10 cellular contexts compared by ENCODE assay signal in the genomic region with DNA sequence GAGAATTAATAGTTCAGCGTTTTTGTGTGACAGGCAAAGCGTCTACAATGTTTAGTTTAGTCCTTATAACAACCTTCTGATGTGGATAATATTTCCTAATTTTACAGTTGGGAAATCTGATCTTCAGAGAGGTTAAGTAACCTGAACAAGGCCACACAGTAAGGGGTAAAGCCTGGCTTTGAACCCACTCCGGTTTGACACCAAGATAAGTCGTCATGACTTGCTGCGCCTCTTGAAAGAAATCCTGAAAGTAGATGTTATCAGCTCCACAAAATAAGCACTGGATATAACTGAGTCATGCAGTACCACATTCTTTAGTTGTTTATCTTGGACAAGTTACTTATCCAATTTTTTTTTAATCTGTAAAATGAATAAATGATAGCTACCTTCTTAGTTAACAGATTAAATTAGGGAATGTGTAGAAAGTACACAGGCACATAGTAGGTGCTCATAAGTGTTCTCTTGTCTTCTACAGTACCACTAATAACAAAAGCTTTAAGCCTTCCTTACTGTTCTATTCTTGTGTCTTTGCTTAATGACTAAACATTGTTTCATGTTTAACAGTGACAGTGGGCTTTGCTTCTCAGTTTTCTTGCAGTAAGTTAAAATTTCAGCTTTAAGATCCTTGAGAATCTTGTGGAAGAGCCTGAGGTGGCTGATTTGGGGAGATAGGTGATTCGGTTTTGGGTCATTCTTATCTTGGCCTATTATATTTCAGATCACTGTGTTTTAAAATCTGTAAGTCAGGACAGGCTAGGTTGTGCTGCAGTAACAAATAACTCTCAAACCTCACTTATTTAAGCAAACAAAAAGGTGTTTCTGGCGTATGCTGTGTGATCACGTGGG. TPM values are rescaled to one million over a fixed set of nuclear protein-coding genes. Genes with fewer than 3 reads are reported as not detected.
DNase-seq lines count a peak whose midpoint lies in the region; ATAC-seq and TF ChIP-seq lines count a peak whose summit lies in the region.
"Had no signal": no experiment of that assay in that cellular context is flagged by ENCODE, and none has a peak within 500 bp of the region (broad histone marks: within the 10 kb centered on the region; RNA-seq: fewer than 3 reads in every experiment).

No MANE protein-coding gene starts in this region.

- H3K9ac ChIP-seq in iPS-18a (ENCODE audit: low read length) = no peak overlapping the region

- TF ChIP-seq POLR2A in breast epithelium (IDR thresholded peaks at IDR 0.05) = no peak
- TF ChIP-seq POLR2A in upper lobe of left lung (IDR thresholded peaks at IDR 0.05) = no peak

- H3K4me1 ChIP-seq in breast epithelium (peaks cover 0 to 4% of the 10 kb centered on the region in 2 donors), iPS-18a (ENCODE audit: control insufficient read depth, low read depth, low read length) (peaks cover 21% of the 10 kb centered on the region), upper lobe of left lung (peaks cover 16 to 25% (median 22%) of the 10 kb centered on the region in 4 donors)

- CTCF ChIA-PET in MCF 10A (lab: Yijun Ruan, JAX) = interaction anchor here (0.6 to 2.1 kb wide), 11 partner anchors 13 to 910 kb away, joined by 3 to 9 read pairs (median 5); partner anchors contain the start of gene EDN1

- intact Hi-C loops in MCF 10A (cut with micrococcal nuclease) (loop anchor here (5.0 kb wide), 1 partner anchor 278 kb away; the partner anchor contains the start of gene EDN1), breast epithelium (cut with DNase I; ENCODE audit: low total_unique reads) (no loop called here)
- intact Hi-C loops in activated T-helper 2 cell treated with anti-CD3 and anti-CD28 coated beads, Interferon-gamma antibody, Interleukin-2, Interleukin-4, amounts not matched to agents 10 μg/mL and 5 μg/mL and 100 μg/mL, durations not matched to agents 14 hours and 24 hours and 36 hours (cut with micrococcal nuclease) = loop anchor here (5.0 kb wide), 1 partner anchor 37 kb away; no protein-coding TSS in a partner anchor

- no TSS peak for BruUV-seq in MCF 10A (replicated peaks; lab: Mats Ljungman, UMichigan)

- no peak for ATAC-seq in upper lobe of left lung (ENCODE audit: low FRiP score in 2 of 2)

- H3K4me1 Mint-ChIP-seq in MCF 10A (ENCODE audit: insufficient read depth, unreplicated experiment) = peaks cover 11% of the 10 kb centered on the region
- H3K4me1 Mint-ChIP-seq in activated T-helper 2 cell treated with anti-CD3 and anti-CD28 coated beads, Interferon-gamma antibody, Interleukin-2, Interleukin-4, amounts not matched to agents 10 μg/mL and 5 μg/mL and 100 μg/mL, durations not matched to agents 14 hours and 24 hours and 36 hours (ENCODE audit: low read depth) = peaks cover 43% of the 10 kb centered on the region

- H3K36me3 Mint-ChIP-seq in MCF 10A (ENCODE audit: insufficient read depth, unreplicated experiment) = peaks cover 30% of the 10 kb centered on the region
- peaks cover 68% of the 10 kb centered on the region for H3K36me3 Mint-ChIP-seq in activated T-helper 2 cell treated with anti-CD3 and anti-CD28 coated beads, Interferon-gamma antibody, Interleukin-2, Interleukin-4, amounts not matched to agents 10 μg/mL and 5 μg/mL and 100 μg/mL, durations not matched to agents 14 hours and 24 hours and 36 hours (ENCODE audit: low read depth)

- 65 to 69% methylated on average over 8 of the region's 8 CpGs for WGBS in upper lobe of left lung, 2 donors

- H3K27ac Mint-ChIP-seq in MCF 10A (ENCODE audit: low read depth, unreplicated experiment) = peak overlapping the region; percentile 61
- no peak overlapping the region for H3K27ac Mint-ChIP-seq in activated T-helper 2 cell treated with anti-CD3 and anti-CD28 coated beads, Interferon-gamma antibody, Interleukin-2, Interleukin-4, amounts not matched to agents 10 μg/mL and 5 μg/mL and 100 μg/mL, durations not matched to agents 14 hours and 24 hours and 36 hours

- peak overlapping the region; percentile 89 for H3K4me3 Mint-ChIP-seq in MCF 10A (ENCODE audit: unreplicated experiment)
- H3K4me3 Mint-ChIP-seq in activated T-helper 2 cell treated with anti-CD3 and anti-CD28 coated beads, Interferon-gamma antibody, Interleukin-2, Interleukin-4, amounts not matched to agents 10 μg/mL and 5 μg/mL and 100 μg/mL, durations not matched to agents 14 hours and 24 hours and 36 hours (ENCODE audit: low read depth) = peak overlapping the region; percentile 95

- POLR2A ChIA-PET in MCF 10A (lab: Yijun Ruan, JAX) = interaction anchor here (0.5 to 8.4 kb wide), 22 partner anchors 8 to 1687 kb away, joined by 3 to 248 read pairs (median 5); partner anchors contain the start of gene EDN1

- H3K9me3 Mint-ChIP-seq in MCF 10A (ENCODE audit: unreplicated experiment) = no peaks in the 10 kb centered on the region
- peaks cover 14% of the 10 kb centered on the region for H3K9me3 Mint-ChIP-seq in activated T-helper 2 cell treated with anti-CD3 and anti-CD28 coated beads, Interferon-gamma antibody, Interleukin-2, Interleukin-4, amounts not matched to agents 10 μg/mL and 5 μg/mL and 100 μg/mL, durations not matched to agents 14 hours and 24 hours and 36 hours

- H3K4me3 ChIP-seq in breast epithelium (peak overlapping the region in 1 of 3 donors; percentile 89), iPS-18a (ENCODE audit: low read length) (peak overlapping the region; percentile 92), upper lobe of left lung (peak overlapping the region in 1 of 4 donors; percentile 90)

- TF ChIP-seq EP300 in upper lobe of left lung (IDR thresholded peaks at IDR 0.05) = no peak

- no peaks in the 10 kb centered on the region for H3K27me3 ChIP-seq in breast epithelium
- no peaks in the 10 kb centered on the region for H3K27me3 ChIP-seq in iPS-18a (ENCODE audit: control insufficient read depth, insufficient read depth, low read length)
- H3K27me3 ChIP-seq in upper lobe of left lung = no peaks in the 10 kb centered on the region

- H3K36me3 ChIP-seq in breast epithelium (no peaks in the 10 kb centered on the region), iPS-18a (ENCODE audit: control insufficient read depth, low read depth, low read length) (peaks cover 25% of the 10 kb centered on the region), upper lobe of left lung (peaks cover 0 to 26% (median 7%) of the 10 kb centered on the region in 4 donors)

- DNase-seq in MCF 10A (ENCODE audit: unreplicated experiment) (peak; percentile 58), breast epithelium (ENCODE audit: low spot score in 2 of 2) (no peak), upper lobe of left lung (no peak), NCI-H1092 treated with DMSO at 0.1 percent for 48 hours (lab: John Stamatoyannopoulos, UW) (no peak), middle frontal gyrus (ENCODE audit: extremely low spot score, low spot score) (no peak), HUDEP-2 (lab: John Stamatoyannopoulos, UW; ENCODE audit: unreplicated experiment in 76 of 76) (no peak)
- no peak for DNase-seq in activated T-helper 2 cell treated with anti-CD3 and anti-CD28 coated beads, Interferon-gamma antibody, Interleukin-2, Interleukin-4, amounts not matched to agents 10 μg/mL and 5 μg/mL and 100 μg/mL, durations not matched to agents 14 hours and 24 hours and 36 hours (ENCODE audit: low spot score)
- DNase-seq: activated effector memory CD4-positive, alpha-beta T cell treated with anti-CD3 and anti-CD28 coated beads, Interleukin-2, amount 50 U/mL, for 16 hours; NCI-H345 had no signal

- H3K27ac ChIP-seq in breast epithelium (no peak overlapping the region), iPS-18a (ENCODE audit: low read length) (no peak overlapping the region), upper lobe of left lung (peak overlapping the region in 3 of 4 donors; percentile 95 to 98 (median 96))

- TF ChIP-seq CTCF in MCF 10A (IDR thresholded peaks at IDR 0.05; ENCODE audit: unreplicated experiment) (no peak), breast epithelium (IDR thresholded peaks at IDR 0.05) (no peak), upper lobe of left lung (IDR thresholded peaks at IDR 0.05) (no peak)

- no peaks in the 10 kb centered on the region for H3K9me3 ChIP-seq in breast epithelium
- no peaks in the 10 kb centered on the region for H3K9me3 ChIP-seq in iPS-18a (ENCODE audit: control insufficient read depth, low read depth, low read length)
- no peaks in the 10 kb centered on the region for H3K9me3 ChIP-seq in upper lobe of left lung

- no peaks in the 10 kb centered on the region for H3K27me3 Mint-ChIP-seq in MCF 10A (ENCODE audit: insufficient read depth, unreplicated experiment)
- no peaks in the 10 kb centered on the region for H3K27me3 Mint-ChIP-seq in activated T-helper 2 cell treated with anti-CD3 and anti-CD28 coated beads, Interferon-gamma antibody, Interleukin-2, Interleukin-4, amounts not matched to agents 10 μg/mL and 5 μg/mL and 100 μg/mL, durations not matched to agents 14 hours and 24 hours and 36 hours (ENCODE audit: low read depth)

RNA-seq across cellular contexts. Expression of gene HIVEP1, which starts 2.1 kb away (rescaled TPM):
- total RNA-seq in MCF 10A (2022) = 19.1 and 27.0 TPM in 2 replicates
- 10 to 100 TPM; 24.8 to 41.3 (median 27.2) TPM for total RNA-seq in breast epithelium
- total RNA-seq in activated T-helper 2 cell treated with anti-CD3 and anti-CD28 coated beads, Interferon-gamma antibody, Interleukin-2, Interleukin-4, amounts not matched to agents 10 μg/mL and 5 μg/mL and 100 μg/mL, durations not matched to agents 14 hours and 24 hours and 36 hours = 63.8 TPM in 2 replicates
- total RNA-seq in upper lobe of left lung = 10 to 100 TPM; 22.9 to 48.5 (median 30.4) TPM

Comparison
In these comparisons a context has a peak if more than half of its experiments do, and no peak if none do; other contexts are left out.
1. H3K27ac ChIP-seq: peak in upper lobe of left lung (3 of 4); none in breast epithelium (0 of 2) and iPS-18a (single experiment).